ENCODE assay signal across 18 cellular contexts in the genomic region with DNA sequence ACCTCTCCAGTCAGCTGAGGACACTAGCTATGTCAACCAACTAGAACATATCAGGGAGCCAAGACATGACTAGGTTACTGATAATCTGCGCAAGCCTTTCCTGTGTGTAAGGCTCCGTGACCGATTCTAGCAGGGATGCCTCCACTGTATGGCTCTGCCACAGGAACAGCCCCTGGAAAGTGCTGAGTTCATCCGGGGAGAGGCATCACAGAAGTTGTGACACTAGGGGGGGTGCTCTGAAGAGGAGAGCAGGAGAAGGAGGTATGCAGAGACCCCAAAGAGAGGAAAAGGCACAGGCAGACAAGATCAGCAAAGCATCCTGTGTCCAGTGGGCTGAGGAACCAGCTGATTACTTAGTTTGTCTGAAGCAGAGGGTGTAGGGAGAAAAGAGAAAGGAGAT. TPM values are rescaled to one million over a fixed set of nuclear protein-coding genes. Genes with fewer than 3 reads are reported as not detected.
DNase-seq lines count a peak whose midpoint lies in the region; ATAC-seq and TF ChIP-seq lines count a peak whose summit lies in the region.
"Had no signal": no experiment of that assay in that cellular context is flagged by ENCODE, and none has a peak within 500 bp of the region (broad histone marks: within the 10 kb centered on the region; RNA-seq: fewer than 3 reads in every experiment).

No MANE protein-coding gene starts in this region.

- peaks cover 81% of the 10 kb centered on the region for H3K36me3 Mint-ChIP-seq in activated naive CD4-positive, alpha-beta T cell treated with anti-CD3 and anti-CD28 coated beads, Interleukin-2, amount 10 ng/mL, durations not matched to agents 7 days and 5 days
- H3K36me3 Mint-ChIP-seq in activated CD8-positive, alpha-beta T cell treated with anti-CD3 and anti-CD28 coated beads for 36 hours (ENCODE audit: low read depth), result peaks cover 70% of the 10 kb centered on the region
- peaks cover 70% of the 10 kb centered on the region for H3K36me3 Mint-ChIP-seq in endothelial cell (ENCODE audit: low read depth, unreplicated experiment)
- peaks cover 32% of the 10 kb centered on the region for H3K36me3 Mint-ChIP-seq in progenitor cell of endocrine pancreas (ENCODE audit: insufficient read depth)
- H3K36me3 Mint-ChIP-seq in stimulated activated memory B cell treated with anti-CD40 and anti-IgM and Interleukin-4, amounts not matched to agents 10 μg/mL and 1 μg/mL and 100 μg/mL, for 72 hours, result peaks cover 57% of the 10 kb centered on the region

- intact Hi-C loops in activated CD8-positive, alpha-beta T cell treated with anti-CD3 and anti-CD28 coated beads for 36 hours (cut with micrococcal nuclease), result no loop called here

- POLR2A ChIA-PET in activated CD8-positive, alpha-beta T cell treated with anti-CD3 and anti-CD28 coated beads for 36 hours (lab: Charles Lee), result interaction anchor here (0.8 to 2.1 kb wide), 4 partner anchors 10 to 111 kb away, joined by 3 to 6 read pairs (median 4); partner anchors contain the start of gene UPP1

- H3K9me3 Mint-ChIP-seq in activated naive CD4-positive, alpha-beta T cell treated with anti-CD3 and anti-CD28 coated beads, Interleukin-2, amount 10 ng/mL, durations not matched to agents 7 days and 5 days, result no peaks in the 10 kb centered on the region
- H3K9me3 Mint-ChIP-seq in activated CD8-positive, alpha-beta T cell treated with anti-CD3 and anti-CD28 coated beads for 36 hours, result no peaks in the 10 kb centered on the region
- H3K9me3 Mint-ChIP-seq in endothelial cell (ENCODE audit: unreplicated experiment) (no peaks in the 10 kb centered on the region), progenitor cell of endocrine pancreas (ENCODE audit: low read depth) (no peaks in the 10 kb centered on the region)
- no peaks in the 10 kb centered on the region for H3K9me3 Mint-ChIP-seq in stimulated activated memory B cell treated with anti-CD40 and anti-IgM and Interleukin-4, amounts not matched to agents 10 μg/mL and 1 μg/mL and 100 μg/mL, for 72 hours
- H3K9me3 Mint-ChIP-seq: nephron progenitor cell; stimulated activated naive B cell treated with anti-CD40 and anti-IgM and Interleukin-4, amounts not matched to agents 10 μg/mL and 1 μg/mL and 100 μg/mL, for 72 hours; T-helper 2 cell treated with Interferon-gamma antibody and Interleukin-4, amounts not matched to agents 5 μg/mL and 100 μg/mL, for 36 hours had no signal

- DNase-seq in activated naive CD4-positive, alpha-beta T cell treated with anti-CD3 and anti-CD28 coated beads, Interleukin-2, amount 10 ng/mL, durations not matched to agents 7 days and 5 days, result no peak
- no peak for DNase-seq in activated naive CD4-positive, alpha-beta T cell (lab: John Stamatoyannopoulos, UW)
- no peak for DNase-seq in activated CD8-positive, alpha-beta T cell treated with anti-CD3 and anti-CD28 coated beads for 36 hours
- DNase-seq in endothelial cell (ENCODE audit: low spot score) (no peak), progenitor cell of endocrine pancreas (ENCODE audit: low spot score, unreplicated experiment) (no peak), SHP77 (lab: John Stamatoyannopoulos, UW) (no peak), NCI-H345 (lab: John Stamatoyannopoulos, UW) (no peak)
- DNase-seq: activated CD4-positive, alpha-beta T cell treated with anti-CD3 and anti-CD28 coated beads, Interleukin-2, amount 50 U/mL, for 48 hours; body of pancreas; DND-41; midbrain; MV-4-11; NCI-H510A; nephron progenitor cell; right lobe of liver; stimulated activated naive B cell treated with anti-CD40 and anti-IgM and Interleukin-4, amounts not matched to agents 10 μg/mL and 1 μg/mL and 100 μg/mL, for 72 hours had no signal

- peak overlapping the region; percentile 77 for H3K27ac Mint-ChIP-seq in activated naive CD4-positive, alpha-beta T cell treated with anti-CD3 and anti-CD28 coated beads, Interleukin-2, amount 10 ng/mL, durations not matched to agents 7 days and 5 days
- H3K27ac Mint-ChIP-seq in activated CD8-positive, alpha-beta T cell treated with anti-CD3 and anti-CD28 coated beads for 36 hours, result peak overlapping the region; percentile 58
- no peak overlapping the region for H3K27ac Mint-ChIP-seq in endothelial cell (ENCODE audit: unreplicated experiment)
- peak overlapping the region; percentile 68 for H3K27ac Mint-ChIP-seq in progenitor cell of endocrine pancreas
- H3K27ac Mint-ChIP-seq in stimulated activated memory B cell treated with anti-CD40 and anti-IgM and Interleukin-4, amounts not matched to agents 10 μg/mL and 1 μg/mL and 100 μg/mL, for 72 hours, result no peak overlapping the region
- H3K27ac Mint-ChIP-seq: nephron progenitor cell; stimulated activated naive B cell treated with anti-CD40 and anti-IgM and Interleukin-4, amounts not matched to agents 10 μg/mL and 1 μg/mL and 100 μg/mL, for 72 hours; T-helper 2 cell treated with Interferon-gamma antibody and Interleukin-4, amounts not matched to agents 5 μg/mL and 100 μg/mL, for 36 hours had no signal

- no peak overlapping the region for H3K4me3 Mint-ChIP-seq in activated naive CD4-positive, alpha-beta T cell treated with anti-CD3 and anti-CD28 coated beads, Interleukin-2, amount 10 ng/mL, durations not matched to agents 7 days and 5 days
- H3K4me3 Mint-ChIP-seq in activated CD8-positive, alpha-beta T cell treated with anti-CD3 and anti-CD28 coated beads for 36 hours, result no peak overlapping the region
- H3K4me3 Mint-ChIP-seq in endothelial cell (ENCODE audit: unreplicated experiment) (peak overlapping the region; percentile 77), progenitor cell of endocrine pancreas (ENCODE audit: low read depth) (no peak overlapping the region)
- no peak overlapping the region for H3K4me3 Mint-ChIP-seq in stimulated activated memory B cell treated with anti-CD40 and anti-IgM and Interleukin-4, amounts not matched to agents 10 μg/mL and 1 μg/mL and 100 μg/mL, for 72 hours
- H3K4me3 Mint-ChIP-seq: nephron progenitor cell; stimulated activated naive B cell treated with anti-CD40 and anti-IgM and Interleukin-4, amounts not matched to agents 10 μg/mL and 1 μg/mL and 100 μg/mL, for 72 hours; T-helper 2 cell treated with Interferon-gamma antibody and Interleukin-4, amounts not matched to agents 5 μg/mL and 100 μg/mL, for 36 hours had no signal

- no peak for ATAC-seq in activated CD8-positive, alpha-beta T cell treated with anti-CD3 and anti-CD28 coated beads for 36 hours
- no peak for ATAC-seq in stimulated activated memory B cell treated with anti-CD40 and anti-IgM and Interleukin-4, amounts not matched to agents 10 μg/mL and 1 μg/mL and 100 μg/mL, for 72 hours
- ATAC-seq: body of pancreas; stimulated activated naive B cell treated with anti-CD40 and anti-IgM and Interleukin-4, amounts not matched to agents 10 μg/mL and 1 μg/mL and 100 μg/mL, for 72 hours had no signal

- no peak for TF ChIP-seq CTCF in activated CD8-positive, alpha-beta T cell treated with anti-CD3 and anti-CD28 coated beads for 36 hours (IDR thresholded peaks at IDR 0.05)
- TF ChIP-seq CTCF in endothelial cell (IDR thresholded peaks at IDR 0.05; ENCODE audit: unreplicated experiment) (no peak), progenitor cell of endocrine pancreas (IDR thresholded peaks at IDR 0.05; ENCODE audit: unreplicated experiment) (no peak)

- no peaks in the 10 kb centered on the region for H3K27me3 Mint-ChIP-seq in activated naive CD4-positive, alpha-beta T cell treated with anti-CD3 and anti-CD28 coated beads, Interleukin-2, amount 10 ng/mL, durations not matched to agents 7 days and 5 days
- no peaks in the 10 kb centered on the region for H3K27me3 Mint-ChIP-seq in activated CD8-positive, alpha-beta T cell treated with anti-CD3 and anti-CD28 coated beads for 36 hours
- H3K27me3 Mint-ChIP-seq in endothelial cell (ENCODE audit: unreplicated experiment) (peaks cover 4% of the 10 kb centered on the region), progenitor cell of endocrine pancreas (no peaks in the 10 kb centered on the region)
- no peaks in the 10 kb centered on the region for H3K27me3 Mint-ChIP-seq in stimulated activated memory B cell treated with anti-CD40 and anti-IgM and Interleukin-4, amounts not matched to agents 10 μg/mL and 1 μg/mL and 100 μg/mL, for 72 hours
- H3K27me3 Mint-ChIP-seq: stimulated activated naive B cell treated with anti-CD40 and anti-IgM and Interleukin-4, amounts not matched to agents 10 μg/mL and 1 μg/mL and 100 μg/mL, for 72 hours had no signal

- CTCF ChIA-PET in activated naive CD4-positive, alpha-beta T cell treated with anti-CD3 and anti-CD28 coated beads, Interleukin-2, amount 10 ng/mL, durations not matched to agents 7 days and 5 days (lab: Charles Lee), result interaction anchor here (0.7 to 3.5 kb wide), 11 partner anchors 8 to 158 kb away, joined by 3 to 21 read pairs (median 4); no protein-coding TSS in a partner anchor
- CTCF ChIA-PET in activated CD8-positive, alpha-beta T cell treated with anti-CD3 and anti-CD28 coated beads for 36 hours (lab: Charles Lee), result interaction anchor here (0.6 to 10.1 kb wide), 16 partner anchors 8 to 454 kb away, joined by 3 to 171 read pairs (median 4); partner anchors contain the start of gene PKD1L1

- H3K4me1 Mint-ChIP-seq in activated naive CD4-positive, alpha-beta T cell treated with anti-CD3 and anti-CD28 coated beads, Interleukin-2, amount 10 ng/mL, durations not matched to agents 7 days and 5 days, result peaks cover 47% of the 10 kb centered on the region
- H3K4me1 Mint-ChIP-seq in activated CD8-positive, alpha-beta T cell treated with anti-CD3 and anti-CD28 coated beads for 36 hours (ENCODE audit: low read depth), result peaks cover 28% of the 10 kb centered on the region
- H3K4me1 Mint-ChIP-seq in endothelial cell (ENCODE audit: unreplicated experiment) (peaks cover 2% of the 10 kb centered on the region), progenitor cell of endocrine pancreas (ENCODE audit: low read depth) (peaks cover 2% of the 10 kb centered on the region)
- no peaks in the 10 kb centered on the region for H3K4me1 Mint-ChIP-seq in stimulated activated memory B cell treated with anti-CD40 and anti-IgM and Interleukin-4, amounts not matched to agents 10 μg/mL and 1 μg/mL and 100 μg/mL, for 72 hours
- H3K4me1 Mint-ChIP-seq: nephron progenitor cell had no signal

RNA-seq across cellular contexts. Expression of gene UPP1, which starts 13.5 kb away (rescaled TPM):
- 10 to 100 TPM; 89.6 to 93.3 TPM for total RNA-seq in activated CD8-positive, alpha-beta T cell treated with anti-CD3 and anti-CD28 coated beads for 36 hours
- 77.4 TPM for total RNA-seq in endothelial cell (ENCODE audit: unreplicated experiment)
- total RNA-seq in progenitor cell of endocrine pancreas, result 10.6 and 15.2 TPM in 2 replicates

Comparison
In these comparisons a context has a peak if more than half of its experiments do, and no peak if none do; other contexts are left out.
1. H3K27ac Mint-ChIP-seq: peak in activated naive CD4-positive, alpha-beta T cell treated with anti-CD3 and anti-CD28 coated beads, Interleukin-2, amount 10 ng/mL, durations not matched to agents 7 days and 5 days (single experiment), activated CD8-positive, alpha-beta T cell treated with anti-CD3 and anti-CD28 coated beads for 36 hours (single experiment) and progenitor cell of endocrine pancreas (single experiment); none in endothelial cell (single experiment) and stimulated activated memory B cell treated with anti-CD40 and anti-IgM and Interleukin-4, amounts not matched to agents 10 μg/mL and 1 μg/mL and 100 μg/mL, for 72 hours (single experiment).